ENCODE assay signal across 24 cellular contexts in the genomic region with DNA sequence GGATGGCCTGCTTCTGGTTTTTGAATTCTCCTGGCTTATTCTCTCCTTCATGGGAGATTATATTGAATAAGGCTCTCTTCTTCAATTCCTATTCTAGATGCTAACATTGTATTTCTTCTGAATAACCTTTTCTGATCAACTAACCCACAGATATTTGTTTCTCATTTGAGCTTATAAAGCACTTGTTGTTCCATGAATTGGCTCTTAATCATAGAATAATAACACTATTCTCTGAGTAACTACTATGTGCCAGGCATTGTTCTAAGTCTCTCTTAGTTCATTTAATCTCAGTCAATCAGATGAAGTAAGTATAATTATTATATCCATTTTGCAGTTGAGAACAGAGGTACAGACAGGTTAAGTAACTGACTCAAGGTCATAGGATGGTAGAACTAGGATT.
"Had no signal": no experiment of that assay in that cellular context is flagged by ENCODE, and none has a peak within 500 bp of the region (broad histone marks: within the 10 kb centered on the region; RNA-seq: fewer than 3 reads in every experiment).

No MANE protein-coding gene starts in this region.

- H3K36me3 ChIP-seq: colonic mucosa, esophagus muscularis mucosa, esophagus squamous epithelium, gastrocnemius medialis, gastroesophageal sphincter, heart left ventricle, heart right ventricle had no signal

- H3K4me3 ChIP-seq: colonic mucosa, coronary artery, dorsolateral prefrontal cortex, esophagus muscularis mucosa, esophagus squamous epithelium, gastrocnemius medialis, gastroesophageal sphincter, heart left ventricle, heart right ventricle had no signal

- H3K27ac ChIP-seq: colonic mucosa, coronary artery, dorsolateral prefrontal cortex, epithelial cell of prostate, esophagus muscularis mucosa, esophagus squamous epithelium, foreskin keratinocyte, gastrocnemius medialis, gastroesophageal sphincter, heart left ventricle, heart right ventricle had no signal

- H3K9me3 ChIP-seq: colonic mucosa, esophagus muscularis mucosa, esophagus squamous epithelium, gastrocnemius medialis, gastroesophageal sphincter, heart left ventricle, heart right ventricle had no signal

- ATAC-seq: effector memory CD8-positive, alpha-beta T cell; esophagus mucosa; foreskin keratinocyte; gastrocnemius medialis; gastroesophageal sphincter; heart left ventricle; heart right ventricle had no signal

- DNase-seq: colonic mucosa; cortex of kidney; dermis blood vessel endothelial cell; dorsolateral prefrontal cortex; effector CD4-positive, alpha-beta T cell; effector CD8-positive, alpha-beta T cell; effector memory CD4-positive, alpha-beta T cell; effector memory CD8-positive, alpha-beta T cell; endodermal cell; erythroblast; esophagus squamous epithelium; foreskin fibroblast; foreskin keratinocyte; foreskin melanocyte; gastrocnemius medialis; glutamatergic neuron; head of caudate nucleus; heart left ventricle; heart right ventricle had no signal

- H3K27me3 ChIP-seq: colonic mucosa, esophagus muscularis mucosa, esophagus squamous epithelium, foreskin keratinocyte, gastrocnemius medialis, gastroesophageal sphincter, heart left ventricle, heart right ventricle had no signal

- H3K4me1 ChIP-seq: colonic mucosa, esophagus muscularis mucosa, esophagus squamous epithelium, foreskin keratinocyte, gastrocnemius medialis, gastroesophageal sphincter, heart left ventricle, heart right ventricle had no signal
